Comparison of ENCODE assay signal across 8 cellular contexts in genomic region chr1:94925561-94926364, GRCh38. TPM values are rescaled to one million over a fixed set of nuclear protein-coding genes. Genes with fewer than 3 reads are reported as not detected.
DNase-seq lines count a peak whose midpoint lies in the region; TF ChIP-seq lines count a peak whose summit lies in the region.

No MANE protein-coding gene starts in this region.

- no peaks in the 10 kb centered on the region for H3K36me3 ChIP-seq in thyroid gland

- 0 to 3% methylated on average over 26 to 35 of the region's 36 CpGs for WGBS in thyroid gland, 2 donors

- TF ChIP-seq CTCF in foreskin fibroblast (IDR thresholded peaks at IDR 0.05; ENCODE audit: low read depth, low read length), result no peak
- peak in 2 of 6 experiments; percentile 7 to 16 for TF ChIP-seq CTCF in thyroid gland (IDR thresholded peaks at IDR 0.05)

- H3K9me3 ChIP-seq in thyroid gland, result no peaks in the 10 kb centered on the region

- peak overlapping the region; percentile 92 to 95 for H3K4me3 ChIP-seq in foreskin fibroblast (ENCODE audit: low read depth in 1 of 2, low read length in 2 of 2)
- peak overlapping the region; percentile 42 to 97 (median 81) for H3K4me3 ChIP-seq in thyroid gland (replicated peaks in 1 of 3)

- peak in 1 of 2 donors; percentile 78 for TF ChIP-seq POLR2A in thyroid gland (IDR thresholded peaks at IDR 0.05)

- peaks cover 43 to 60% of the 10 kb centered on the region in 2 donors for H3K4me1 ChIP-seq in thyroid gland

- H3K27me3 ChIP-seq in thyroid gland, result no peaks in the 10 kb centered on the region

- peak; percentile 85 for DNase-seq in DMS53 (lab: John Stamatoyannopoulos, UW)
- peak; percentile 71 for DNase-seq in H4 (ENCODE audit: low spot score)
- peak; percentile 37 for DNase-seq in NCI-H2107 (lab: John Stamatoyannopoulos, UW)
- DNase-seq in activated naive CD4-positive, alpha-beta T cell treated with Interleukin-2 at 50 U/mL for 16 hours, result peak; percentile 9
- peak; percentile 78 to 89 for DNase-seq in foreskin fibroblast
- DNase-seq in myocyte (ENCODE audit: low read depth), result peak; percentile 99
- peak; percentile 73 to 75 for DNase-seq in thyroid gland
- no peak for DNase-seq in OCI-M1 (lab: John Stamatoyannopoulos, UW)

- intact Hi-C loops in thyroid gland (cut with DNase I), result loop anchor here (5.0 kb wide), 1 partner anchor 117 kb away; no protein-coding TSS in a partner anchor

- H3K27ac ChIP-seq in thyroid gland, result peak overlapping the region; percentile 92 to 99 (median 98)

RNA-seq across cellular contexts. Expression of gene CNN3, which starts 1.1 kb away (rescaled TPM):
- 121 and 137 TPM in 2 replicates for total RNA-seq in H4 (2014; rRNA removed; shearing (Covaris generic))
- total RNA-seq in myocyte (274 and 305 TPM in 2 replicates), thyroid gland (100 to 1,000 TPM; 149 to 257 (median 177) TPM)
- polyA plus RNA-seq in myocyte (2012), result 355 TPM
